28 cellular contexts compared by ENCODE assay signal in the genomic region with DNA sequence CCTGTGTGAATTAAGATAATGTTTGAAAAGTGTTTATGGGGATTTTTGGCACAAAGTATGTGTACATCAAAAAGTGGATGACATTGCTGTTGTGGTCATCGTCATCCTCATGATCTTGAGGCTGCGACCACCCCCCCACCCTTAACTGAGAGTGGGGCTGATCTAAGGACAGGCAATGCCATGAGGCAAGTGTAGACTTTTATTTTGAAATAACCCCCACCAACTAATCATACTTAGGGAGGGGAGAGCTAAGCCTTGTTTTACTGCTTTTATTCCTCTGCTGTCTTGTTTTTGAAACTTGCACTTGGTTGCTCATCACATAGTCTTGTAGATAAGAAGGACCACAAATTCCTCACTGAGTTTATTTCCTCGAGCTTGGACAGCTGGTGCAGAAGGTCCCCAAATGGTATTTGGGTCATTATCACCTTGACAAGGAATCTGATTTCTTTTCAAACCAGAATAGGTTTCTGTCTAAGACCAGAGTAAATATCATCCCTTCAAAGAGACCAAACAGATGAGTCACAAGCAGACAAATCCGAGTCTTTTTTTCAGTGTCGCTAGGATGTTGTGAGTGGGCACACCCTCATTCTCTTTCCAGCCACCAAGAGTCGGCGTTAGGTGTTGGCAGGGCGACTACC. TPM values are rescaled to one million over a fixed set of nuclear protein-coding genes. Genes with fewer than 3 reads are reported as not detected.
"Had no signal": no experiment of that assay in that cellular context is flagged by ENCODE, and none has a peak within 500 bp of the region (broad histone marks: within the 10 kb centered on the region; RNA-seq: fewer than 3 reads in every experiment).

No MANE protein-coding gene starts in this region.

- H3K27ac ChIP-seq: colonic mucosa, dorsolateral prefrontal cortex, gastrocnemius medialis, left ventricle myocardium inferior, ovary, suprapubic skin, tibial artery, upper lobe of right lung had no signal

- FAIRE-seq: bronchial epithelial cell, small intestine had no signal

- H3K4me1 ChIP-seq: colonic mucosa, left ventricle myocardium inferior, suprapubic skin, tibial artery, upper lobe of right lung had no signal

- DNase-seq: activated CD4-positive, alpha-beta memory T cell treated with anti-CD3 and anti-CD28 coated beads, Interleukin-2, amount 10 ng/mL, durations not matched to agents 7 days and 5 days; activated CD4-positive, alpha-beta T cell treated with anti-CD3 and anti-CD28 coated beads for 1 hour; activated CD4-positive, alpha-beta T cell treated with anti-CD3 and anti-CD28 coated beads, Interleukin-2, amount 10 ng/mL, durations not matched to agents 7 days and 5 days; activated T-cell treated with anti-CD3 and anti-CD28 coated beads, Interleukin-2, amount 50 U/mL, for 48 hours; anterior cingulate cortex; colonic mucosa; dorsolateral prefrontal cortex; effector memory CD4-positive, alpha-beta T cell; gastrocnemius medialis; glutamatergic neuron; islet precursor cell; left ventricle myocardium inferior; ovary; small intestine; stimulated activated CD4-positive, alpha-beta T cell treated with anti-CD3 and anti-CD28 coated beads, Interleukin-1b, Interleukin-23, amount 100 ng/mL, for 48 hours; stimulated activated naive CD4-positive, alpha-beta T cell; T-helper 17 cell; tibial artery; upper lobe of right lung had no signal

- H3K36me3 ChIP-seq: colonic mucosa, gastrocnemius medialis, left ventricle myocardium inferior, ovary, suprapubic skin, tibial artery, upper lobe of right lung had no signal

- H3K27me3 ChIP-seq: colonic mucosa, gastrocnemius medialis, ovary, upper lobe of right lung had no signal

- H3K4me3 ChIP-seq: colonic mucosa, dorsolateral prefrontal cortex, gastrocnemius medialis, left ventricle myocardium inferior, ovary, suprapubic skin, tibial artery, upper lobe of right lung had no signal

- H3K9me3 ChIP-seq: colonic mucosa, gastrocnemius medialis, left ventricle myocardium inferior, ovary, suprapubic skin, tibial artery, upper lobe of right lung had no signal

- ATAC-seq: gastrocnemius medialis, sciatic nerve, T-helper 17 cell, upper lobe of right lung, WTC11 had no signal

RNA-seq across cellular contexts. Expression of a gene that starts 23.9 kb away (rescaled TPM):
- total RNA-seq: activated CD4-positive, alpha-beta memory T cell treated with anti-CD3 and anti-CD28 coated beads, Interleukin-2, amount 10 ng/mL, durations not matched to agents 7 days and 5 days; activated CD4-positive, alpha-beta T cell treated with anti-CD3 and anti-CD28 coated beads, Interleukin-2, amount 10 ng/mL, durations not matched to agents 7 days and 5 days; activated T-helper 2 cell treated with anti-CD3 and anti-CD28 coated beads, Interferon-gamma antibody, Interleukin-2, Interleukin-4, amounts not matched to agents 10 μg/mL and 5 μg/mL and 100 μg/mL, durations not matched to agents 14 hours and 24 hours and 36 hours; T-helper 17 cell had no signal

RNA-seq across cellular contexts. Expression of a gene that starts 58.3 kb away (rescaled TPM):
- total RNA-seq: activated CD4-positive, alpha-beta memory T cell treated with anti-CD3 and anti-CD28 coated beads, Interleukin-2, amount 10 ng/mL, durations not matched to agents 7 days and 5 days; activated CD4-positive, alpha-beta T cell treated with anti-CD3 and anti-CD28 coated beads, Interleukin-2, amount 10 ng/mL, durations not matched to agents 7 days and 5 days; activated T-helper 2 cell treated with anti-CD3 and anti-CD28 coated beads, Interferon-gamma antibody, Interleukin-2, Interleukin-4, amounts not matched to agents 10 μg/mL and 5 μg/mL and 100 μg/mL, durations not matched to agents 14 hours and 24 hours and 36 hours; bronchial epithelial cell; colonic mucosa; dorsolateral prefrontal cortex; epithelial cell of proximal tubule; left ventricle myocardium inferior; lung microvascular endothelial cell; ovary; progenitor cell of endocrine pancreas; renal cortical epithelial cell; sciatic nerve; suprapubic skin; T-helper 17 cell; upper lobe of right lung had no signal
- polyA plus RNA-seq: ovary had no signal
